In genomic region chr5:111742166-111742565, GRCh38 we compare ENCODE assay signal across 11 cellular contexts. TPM values are rescaled to one million over a fixed set of nuclear protein-coding genes. Genes with fewer than 3 reads are reported as not detected.
DNase-seq lines count a peak whose midpoint lies in the region; ATAC-seq and TF ChIP-seq lines count a peak whose summit lies in the region.
"Had no signal": no experiment of that assay in that cellular context is flagged by ENCODE, and none has a peak within 500 bp of the region (broad histone marks: within the 10 kb centered on the region; RNA-seq: fewer than 3 reads in every experiment).

No MANE protein-coding gene starts in this region.

- H3K4me3 ChIP-seq in KMS-11 (IDR thresholded peaks at IDR 0.05; ENCODE audit: insufficient read depth, low read depth, low read length) (no peak overlapping the region), dorsolateral prefrontal cortex (peak overlapping the region in 19 of 59 donors; percentile 0 to 24 (median 13)), ascending aorta (peak overlapping the region in 1 of 2 donors; percentile 44)

- no peaks in the 10 kb centered on the region for H3K79me2 ChIP-seq in KMS-11 (ENCODE audit: insufficient read depth, low read depth)

- no peaks in the 10 kb centered on the region for H3K36me3 Mint-ChIP-seq in CD4-positive, alpha-beta T cell (ENCODE audit: low read depth)
- H3K36me3 Mint-ChIP-seq in osteocyte (ENCODE audit: unreplicated experiment): peaks cover 16% of the 10 kb centered on the region

- H3K27me3 ChIP-seq in CD4-positive, alpha-beta T cell (ENCODE audit: control insufficient read depth, insufficient read depth, low read length): no peaks in the 10 kb centered on the region
- H3K27me3 ChIP-seq in KMS-11 (ENCODE audit: insufficient read depth, low read depth): no peaks in the 10 kb centered on the region
- H3K27me3 ChIP-seq in dorsolateral prefrontal cortex: peaks cover 0 to 15% (median 0%) of the 10 kb centered on the region in 45 donors
- no peaks in the 10 kb centered on the region for H3K27me3 ChIP-seq in ascending aorta

- H3K4me1 ChIP-seq in KMS-11 (ENCODE audit: low read depth, poor library complexity, severe bottlenecking): peaks cover 23% of the 10 kb centered on the region
- H3K4me1 ChIP-seq in ascending aorta: peaks cover 7 to 26% of the 10 kb centered on the region in 2 donors

- H3K4me2 ChIP-seq in KMS-11: peak overlapping the region; percentile 28; the same call in 1 of the 2 replicates

- CTCF ChIA-PET in CD4-positive, alpha-beta T cell (lab: Charles Lee): no interaction called here

- intact Hi-C loops in CD4-positive, alpha-beta T cell (cut with DNase I, micrococcal nuclease): no loop called here
- intact Hi-C loops in dorsolateral prefrontal cortex (cut with DNase I): no loop called here
- intact Hi-C loops in ascending aorta (cut with DNase I): loop anchor here (5.0 kb wide), 1 partner anchor 85 kb away; no protein-coding TSS in a partner anchor

- H3K9me3 ChIP-seq in CD4-positive, alpha-beta T cell (ENCODE audit: control insufficient read depth, low read length): no peaks in the 10 kb centered on the region
- H3K9me3 ChIP-seq in ascending aorta: no peaks in the 10 kb centered on the region

- no peak overlapping the region for H3K9ac ChIP-seq in KMS-11

- H3K36me3 ChIP-seq in KMS-11 (ENCODE audit: insufficient read depth): no peaks in the 10 kb centered on the region
- H3K36me3 ChIP-seq in ascending aorta: no peaks in the 10 kb centered on the region

- H3K27ac Mint-ChIP-seq in CD4-positive, alpha-beta T cell: peak overlapping the region; percentile 38
- H3K27ac Mint-ChIP-seq in osteocyte (ENCODE audit: unreplicated experiment): peak overlapping the region; percentile 92
- H3K27ac Mint-ChIP-seq: dendritic cell treated with granulocyte-macrophage colony-stimulating factor and Interleukin-4, amounts not matched to agents 40 ng/mL and 50 ng/mL, for 4 days had no signal

- no peak for DNase-seq in CD4-positive, alpha-beta T cell
- DNase-seq in dorsolateral prefrontal cortex (no peak), osteocyte (ENCODE audit: extremely low spot score, unreplicated experiment) (no peak), ascending aorta (ENCODE audit: low spot score in 2 of 2) (no peak), ureter (ENCODE audit: low spot score) (no peak)
- no peak for DNase-seq in effector CD4-positive, alpha-beta T cell
- DNase-seq: activated T-cell treated with anti-CD3 and anti-CD28 coated beads, Interleukin-2, amount 50 U/mL, for 4 hours; KBM-7 had no signal

- H3K4me3 Mint-ChIP-seq in CD4-positive, alpha-beta T cell: peak overlapping the region; percentile 58
- peak overlapping the region; percentile 65 for H3K4me3 Mint-ChIP-seq in osteocyte (ENCODE audit: unreplicated experiment)
- H3K4me3 Mint-ChIP-seq: activated T-cell treated with anti-CD3 and anti-CD28 coated beads, Interleukin-2, amount 50 U/mL, for 4 hours; dendritic cell treated with granulocyte-macrophage colony-stimulating factor and Interleukin-4, amounts not matched to agents 40 ng/mL and 50 ng/mL, for 4 days had no signal

- no peak for ATAC-seq in CD4-positive, alpha-beta T cell (ENCODE audit: poor library complexity)
- no peak for ATAC-seq in HG02870 (IDR thresholded peaks at IDR 0.05; ENCODE audit: unreplicated experiment)

- H3K27me3 Mint-ChIP-seq in CD4-positive, alpha-beta T cell: no peaks in the 10 kb centered on the region
- H3K27me3 Mint-ChIP-seq in osteocyte (ENCODE audit: unreplicated experiment): no peaks in the 10 kb centered on the region
- H3K27me3 Mint-ChIP-seq: dendritic cell treated with granulocyte-macrophage colony-stimulating factor and Interleukin-4, amounts not matched to agents 40 ng/mL and 50 ng/mL, for 4 days had no signal

- H2AFZ ChIP-seq in KMS-11 (ENCODE audit: low read depth): no peak overlapping the region

- no peak for TF ChIP-seq CTCF in CD4-positive, alpha-beta T cell (IDR thresholded peaks at IDR 0.05)
- TF ChIP-seq CTCF in KMS-11 (conservative IDR thresholded peaks at IDR 0.05; ENCODE audit: low read depth, low read length) (no peak), dorsolateral prefrontal cortex (IDR thresholded peaks at IDR 0.05 in 54 of 56, conservative IDR thresholded peaks at IDR 0.05 in 2 of 56; ENCODE audit: low read depth in 1 of 56, partially characterized antibody in 56 of 56) (no peak), osteocyte (IDR thresholded peaks at IDR 0.05) (no peak), ascending aorta (IDR thresholded peaks at IDR 0.05) (no peak)

- H3K27ac ChIP-seq in CD4-positive, alpha-beta T cell (ENCODE audit: low read depth, low read length): no peak overlapping the region
- H3K27ac ChIP-seq in KMS-11 (no peak overlapping the region), dorsolateral prefrontal cortex (peak overlapping the region in 37 of 59 donors; percentile 0 to 79 (median 51)), ascending aorta (peak overlapping the region in 1 of 2 donors; percentile 44)

- peaks cover 21% of the 10 kb centered on the region for H3K4me1 Mint-ChIP-seq in CD4-positive, alpha-beta T cell (ENCODE audit: low read depth)
- peaks cover 95% of the 10 kb centered on the region for H3K4me1 Mint-ChIP-seq in osteocyte (ENCODE audit: unreplicated experiment)

- POLR2A ChIA-PET in CD4-positive, alpha-beta T cell (lab: Charles Lee): no interaction called here

- H3K9me3 Mint-ChIP-seq in CD4-positive, alpha-beta T cell: no peaks in the 10 kb centered on the region
- H3K9me3 Mint-ChIP-seq in osteocyte (ENCODE audit: unreplicated experiment): no peaks in the 10 kb centered on the region
- H3K9me3 Mint-ChIP-seq: activated T-cell treated with anti-CD3 and anti-CD28 coated beads, Interleukin-2, amount 50 U/mL, for 4 hours; dendritic cell treated with granulocyte-macrophage colony-stimulating factor and Interleukin-4, amounts not matched to agents 40 ng/mL and 50 ng/mL, for 4 days had no signal

- H4K20me1 ChIP-seq in KMS-11 (ENCODE audit: insufficient read depth): no peaks in the 10 kb centered on the region

RNA-seq across cellular contexts. Expression of gene NREP, which starts 14.8 kb away (rescaled TPM):
- total RNA-seq in CD4-positive, alpha-beta T cell: 1 to 10 TPM; 2.3 to 2.9 TPM
- total RNA-seq in dorsolateral prefrontal cortex: 100 to 1,000 TPM in 35 of 120 experiments, 10 to 100 TPM in 85; 34.6 to 131 (median 85.8) TPM
- total RNA-seq in osteocyte: 874 and 888 TPM in 2 replicates
- total RNA-seq in ascending aorta: 15.3 TPM
- 8.5 TPM for total RNA-seq in ureter

Comparison
In these comparisons a context has a peak if more than half of its experiments do, and no peak if none do; other contexts are left out.
1. H3K27ac ChIP-seq: peak in dorsolateral prefrontal cortex (37 of 59); none in CD4-positive, alpha-beta T cell (single experiment) and KMS-11 (single experiment).